Comparison of ENCODE assay signal across 9 cellular contexts in the genomic region with DNA sequence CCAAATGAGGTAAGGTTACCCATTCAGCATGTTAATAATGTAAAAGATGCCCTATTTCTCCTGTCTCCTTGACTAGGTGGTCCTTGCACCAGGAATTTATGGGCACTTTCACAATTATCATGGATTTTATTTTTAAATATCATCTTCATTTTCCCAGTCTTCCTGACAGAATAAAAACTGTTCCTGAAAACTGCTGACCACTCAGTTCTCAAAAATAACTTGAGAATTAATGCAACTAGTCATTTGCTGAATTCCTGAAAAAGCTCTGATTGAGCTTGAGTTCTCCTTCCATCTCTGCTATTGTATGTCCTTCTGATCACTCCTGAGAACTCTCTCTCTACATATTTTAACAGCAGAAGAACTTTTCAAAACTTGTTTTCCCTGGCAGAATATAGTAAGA. TPM values are rescaled to one million over a fixed set of nuclear protein-coding genes. Genes with fewer than 3 reads are reported as not detected.
"Had no signal": no experiment of that assay in that cellular context is flagged by ENCODE, and none has a peak within 500 bp of the region (broad histone marks: within the 10 kb centered on the region; RNA-seq: fewer than 3 reads in every experiment).

No MANE protein-coding gene starts in this region.

- ATAC-seq: GM23338, HCT116 had no signal

- H2AFZ ChIP-seq: GM23338 had no signal

- H3K27ac ChIP-seq: HL-60 had no signal

- H3K4me1 Mint-ChIP-seq: IgD-negative memory B cell had no signal

- H3K4me3 Mint-ChIP-seq: GM23338, HFFc6, IgD-negative memory B cell had no signal

- DNase-seq: H7, HFFc6, Kasumi-1, KG1 had no signal

- H3K9me3 Mint-ChIP-seq: GM23338 had no signal

- H3K9me3 ChIP-seq: HAP-1 had no signal

- H3K4me2 ChIP-seq: GM23338 had no signal

- H3K27ac Mint-ChIP-seq: GM23338, HFFc6, IgD-negative memory B cell had no signal

- H3K4me3 ChIP-seq: GM23338, HAP-1 had no signal

- H3K36me3 Mint-ChIP-seq: IgD-negative memory B cell had no signal

- H3K36me3 ChIP-seq: HAP-1 had no signal

RNA-seq across cellular contexts. Expression of a gene that starts 55.0 kb away (rescaled TPM):
- total RNA-seq: HFFc6 had no signal
- polyA plus RNA-seq: IgD-negative memory B cell had no signal
